ENCODE assay signal across 6 cellular contexts in genomic region chr20:63941282-63942060, GRCh38. TPM values are rescaled to one million over a fixed set of nuclear protein-coding genes. Genes with fewer than 3 reads are reported as not detected.
DNase-seq lines count a peak whose midpoint lies in the region; ATAC-seq and TF ChIP-seq lines count a peak whose summit lies in the region.

No MANE protein-coding gene starts in this region.

- no peak overlapping the region for H3K27ac ChIP-seq in Panc1 (ENCODE audit: low read length)

- TF ChIP-seq POLR2A in GM18505 (IDR thresholded peaks at IDR 0.05; ENCODE audit: borderline replicate concordance, extremely low read depth, insufficient read depth, insufficient read length) = no peak

- POLR2A ChIA-PET in Panc1 (lab: Charles Lee) = no interaction called here

- no peaks in the 10 kb centered on the region for H3K9me3 ChIP-seq in Panc1 (ENCODE audit: control insufficient read depth, insufficient read depth, low read depth, low read length)

- BruUV-seq in Panc1 (replicated peaks; lab: Mats Ljungman, UMichigan) = no TSS peak

- H3K4me3 ChIP-seq in Panc1 (ENCODE audit: low read depth in 2 of 2, low read length in 2 of 2) = no peak overlapping the region

- peaks cover 6% of the 10 kb centered on the region for H3K4me1 ChIP-seq in Panc1 (ENCODE audit: control insufficient read depth, insufficient read depth, low read length)

- 0 out of 2 replicates have a peak, but pooled peaks have one; percentile 3 for ATAC-seq in Panc1
- no peak for ATAC-seq in GM18505 (IDR thresholded peaks at IDR 0.05; ENCODE audit: unreplicated experiment)
- no peak for ATAC-seq in GM18868 (IDR thresholded peaks at IDR 0.05; ENCODE audit: unreplicated experiment)

- in situ Hi-C loops in Panc1 (cut with HindIII; ENCODE audit: low pct_unique_long_range_greater_than_20kb, low sequenced_read_pairs) = no loop called here

- CTCF ChIA-PET in Panc1 (lab: Charles Lee) = no interaction called here

- DNase-seq in A172 (ENCODE audit: low spot score) = peak; percentile 53
- no peak for DNase-seq in Panc1 (ENCODE audit: low read depth, low spot score)
- DNase-seq in cerebellar cortex (ENCODE audit: low spot score) = peak; percentile 42
- peak; percentile 81 for DNase-seq in stimulated activated CD4-positive, alpha-beta T cell treated with anti-CD3 and anti-CD28 coated beads, Interleukin-1b, Interleukin-23, amount 100 ng/mL, for 48 hours

- H3K36me3 ChIP-seq in Panc1 (ENCODE audit: control insufficient read depth, insufficient read depth, low read length) = no peaks in the 10 kb centered on the region; the same call in 1 of the 2 replicates

- TF ChIP-seq CTCF in Panc1 (IDR thresholded peaks at IDR 0.05) = no peak

- intact Hi-C loops in Panc1 (cut with micrococcal nuclease; ENCODE audit: unreplicated experiment) = no loop called here

- H3K27me3 ChIP-seq in Panc1 (ENCODE audit: control insufficient read depth, insufficient read depth, low read length) = no peaks in the 10 kb centered on the region

RNA-seq across cellular contexts. Expression of gene UCKL1, which starts 14.7 kb away (rescaled TPM):
- total RNA-seq in A172 (2014; rRNA removed; shearing (Covaris generic)) = 27.2 and 27.6 TPM in 2 replicates
- 47.4 TPM for total RNA-seq in Panc1 (2021; ENCODE audit: unreplicated experiment)
- polyA plus RNA-seq in Panc1 (2012; ENCODE audit: insufficient read length) = 76.5 TPM

RNA-seq across cellular contexts. Expression of gene ZNF512B, which starts 28.3 kb away (rescaled TPM):
- 16.8 and 17.0 TPM in 2 replicates for total RNA-seq in A172 (2014; rRNA removed; shearing (Covaris generic))
- total RNA-seq in Panc1 (2021; ENCODE audit: unreplicated experiment) = 17.9 TPM
- polyA plus RNA-seq in Panc1 (2012; ENCODE audit: insufficient read length) = 13.6 TPM

RNA-seq across cellular contexts. Expression of gene SAMD10, which starts 38.0 kb away (rescaled TPM):
- 0.77 TPM in 1 of 2 replicates, not detected in the other for total RNA-seq in A172 (2014; rRNA removed; shearing (Covaris generic))
- 8.8 TPM for total RNA-seq in Panc1 (2021; ENCODE audit: unreplicated experiment)
- polyA plus RNA-seq in Panc1 (2012; ENCODE audit: insufficient read length) = 13.2 TPM

RNA-seq across cellular contexts. Expression of gene PRPF6, which starts 39.5 kb away (rescaled TPM):
- total RNA-seq in A172 (2014; rRNA removed; shearing (Covaris generic)) = 74.2 and 74.7 TPM in 2 replicates
- 88.4 TPM for total RNA-seq in Panc1 (2021; ENCODE audit: unreplicated experiment)
- polyA plus RNA-seq in Panc1 (2012; ENCODE audit: insufficient read length) = 125 TPM

RNA-seq across cellular contexts. Expression of gene DNAJC5, which starts 46.5 kb away (rescaled TPM):
- 48.1 and 50.2 TPM in 2 replicates for total RNA-seq in A172 (2014; rRNA removed; shearing (Covaris generic))
- total RNA-seq in Panc1 (2021; ENCODE audit: unreplicated experiment) = 59.5 TPM
- 53.2 TPM for polyA plus RNA-seq in Panc1 (2012; ENCODE audit: insufficient read length)
